Comparison of ENCODE assay signal across 8 cellular contexts in genomic region chr1:184385863-184386262, GRCh38. TPM values are rescaled to one million over a fixed set of nuclear protein-coding genes. Genes with fewer than 3 reads are reported as not detected.
DNase-seq lines count a peak whose midpoint lies in the region; ATAC-seq and TF ChIP-seq lines count a peak whose summit lies in the region.

No MANE protein-coding gene starts in this region.

- H3K27ac ChIP-seq in colonic mucosa: no peak overlapping the region

- H3K9me3 Mint-ChIP-seq in naive B cell: no peaks in the 10 kb centered on the region

- H3K36me3 ChIP-seq in colonic mucosa: no peaks in the 10 kb centered on the region

- in situ Hi-C loops in KBM-7 (cut with MboI; ENCODE audit: low pct_unique_long_range_greater_than_20kb, low sequenced_read_pairs): no loop called here

- TF ChIP-seq CTCF in AG09309 (IDR thresholded peaks at IDR 0.05; ENCODE audit: control insufficient read depth, insufficient read depth, low read depth, low read length, missing control alignments) (no peak), colonic mucosa (IDR thresholded peaks at IDR 0.05) (no peak)

- H3K4me3 ChIP-seq in AG09309 (ENCODE audit: control insufficient read depth, low read depth, low read length) (peak overlapping the region; percentile 74), colonic mucosa (peak overlapping the region; percentile 80)

- ATAC-seq in naive B cell (ENCODE audit: low read depth in 2 of 2) (no peak), GM18873 (IDR thresholded peaks at IDR 0.05; ENCODE audit: low FRiP score, unreplicated experiment) (no peak)

- no peaks in the 10 kb centered on the region for H3K27me3 ChIP-seq in colonic mucosa

- H3K9me3 ChIP-seq in colonic mucosa: no peaks in the 10 kb centered on the region

- peak overlapping the region; percentile 89 to 92 for H3K9ac ChIP-seq in colonic mucosa (ENCODE audit: low read depth in 2 of 2, low read length in 2 of 2)

- peak overlapping the region in 2 of 6 donors; percentile 31 to 73 for H3K27ac Mint-ChIP-seq in naive B cell

- intact Hi-C loops in colonic mucosa (cut with DNase I): loop anchor here (10.0 kb wide), 1 partner anchor 279 kb away; no protein-coding TSS in a partner anchor

- DNase-seq in AG09309 (ENCODE audit: low read depth): no peak
- peak; percentile 13 for DNase-seq in KBM-7
- no peak for DNase-seq in colonic mucosa
- DNase-seq in naive B cell: no peak
- no peak for DNase-seq in HK-2 (ENCODE audit: unreplicated experiment)
- no peak for DNase-seq in occipital lobe (lab: John Stamatoyannopoulos, UW)
- DNase-seq in stimulated activated CD8-positive, alpha-beta memory T cell treated with anti-CD3 and anti-CD28 coated beads, Interleukin-4, amount 100 ng/mL, for 48 hours: no peak

- peaks cover 45 to 65% (median 64%) of the 10 kb centered on the region in 3 donors for H3K27me3 Mint-ChIP-seq in naive B cell

- peaks cover 11 to 28% (median 22%) of the 10 kb centered on the region in 3 donors for H3K4me1 Mint-ChIP-seq in naive B cell

- no peaks in the 10 kb centered on the region for H3K4me1 ChIP-seq in colonic mucosa

- H3K36me3 Mint-ChIP-seq in naive B cell: peaks cover 0 to 7% of the 10 kb centered on the region in 2 donors

- H3K4me3 Mint-ChIP-seq in naive B cell: peak overlapping the region; percentile 71 to 89 (median 84)

RNA-seq across cellular contexts. Expression of gene C1orf21, which starts 1.0 kb away (rescaled TPM):
- total RNA-seq in colonic mucosa (10 to 100 TPM; 68.1 to 81.1 TPM), occipital lobe (31.7 TPM)
- polyA plus RNA-seq in naive B cell (ENCODE audit: low read depth in 6 of 6): 1 to 10 TPM in 1 of 6 donors, under 1 TPM in 4, not detected in 1; 0.08 to 1.9 (median 0.16) TPM
